14 cellular contexts compared by ENCODE assay signal in the genomic region with DNA sequence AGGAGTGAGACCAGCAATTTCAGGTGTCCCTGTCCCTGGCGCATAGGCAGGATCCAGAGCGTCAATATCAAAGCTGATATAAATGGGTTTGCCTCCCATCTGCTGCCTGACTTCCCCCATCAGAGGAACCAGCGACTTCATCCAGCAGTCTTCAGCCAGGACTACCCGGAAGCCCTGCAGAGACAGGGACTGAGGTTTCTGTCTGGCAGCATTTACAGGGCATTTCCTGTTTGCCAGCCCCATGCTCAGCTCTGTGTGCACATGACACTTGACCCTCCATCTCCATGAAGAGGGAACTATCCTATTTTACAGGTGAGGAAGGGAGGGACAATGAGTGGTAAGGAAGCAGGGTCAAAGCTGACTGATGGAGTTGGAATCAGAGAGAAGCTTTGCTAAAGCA. TPM values are rescaled to one million over a fixed set of nuclear protein-coding genes. Genes with fewer than 3 reads are reported as not detected.
DNase-seq lines count a peak whose midpoint lies in the region; ATAC-seq and TF ChIP-seq lines count a peak whose summit lies in the region.
"Had no signal": no experiment of that assay in that cellular context is flagged by ENCODE, and none has a peak within 500 bp of the region (broad histone marks: within the 10 kb centered on the region; RNA-seq: fewer than 3 reads in every experiment).

No MANE protein-coding gene starts in this region.

- H3K36me3 Mint-ChIP-seq in activated T-cell treated with anti-CD3 and anti-CD28 coated beads, Interleukin-2, amount 50 U/mL, for 72 hours (ENCODE audit: insufficient read depth in 2 of 2) = no peaks in the 10 kb centered on the region
- H3K36me3 Mint-ChIP-seq in activated naive CD8-positive, alpha-beta T cell treated with anti-CD3 and anti-CD28 coated beads, Interleukin-2, amount 10 ng/mL, durations not matched to agents 7 days and 5 days = peaks cover 17% of the 10 kb centered on the region

- ATAC-seq in activated T-cell treated with anti-CD3 and anti-CD28 coated beads, Interleukin-2, amount 50 U/mL, for 72 hours (replicated peaks in 1 of 2) = peak in 1 of 2 donors; percentile 29
- peak; percentile 38 for ATAC-seq in activated naive CD8-positive, alpha-beta T cell treated with anti-CD3 and anti-CD28 coated beads, Interleukin-2, amount 10 ng/mL, durations not matched to agents 7 days and 5 days (ENCODE audit: low read depth)
- peak; percentile 29 for ATAC-seq in stimulated activated naive CD8-positive, alpha-beta T cell treated with anti-CD3 and anti-CD28 coated beads, Interleukin-15, amount 100 ng/mL, for 72 hours
- ATAC-seq in GM21526 (IDR thresholded peaks at IDR 0.05; ENCODE audit: low FRiP score, unreplicated experiment) = no peak
- ATAC-seq: left ventricle myocardium superior had no signal

- peaks cover 43% of the 10 kb centered on the region for H3K4me1 Mint-ChIP-seq in activated T-cell treated with anti-CD3 and anti-CD28 coated beads, Interleukin-2, amount 50 U/mL, for 72 hours (ENCODE audit: low read depth)
- H3K4me1 Mint-ChIP-seq in activated naive CD8-positive, alpha-beta T cell treated with anti-CD3 and anti-CD28 coated beads, Interleukin-2, amount 10 ng/mL, durations not matched to agents 7 days and 5 days = peaks cover 27% of the 10 kb centered on the region
- peaks cover 39% of the 10 kb centered on the region for H3K4me1 Mint-ChIP-seq in stimulated activated naive CD8-positive, alpha-beta T cell treated with anti-CD3 and anti-CD28 coated beads, Interleukin-15, amount 100 ng/mL, for 72 hours

- H3K27me3 Mint-ChIP-seq in activated T-cell treated with anti-CD3 and anti-CD28 coated beads, Interleukin-2, amount 50 U/mL, for 72 hours (ENCODE audit: low read depth) = no peaks in the 10 kb centered on the region
- no peaks in the 10 kb centered on the region for H3K27me3 Mint-ChIP-seq in activated naive CD8-positive, alpha-beta T cell treated with anti-CD3 and anti-CD28 coated beads, Interleukin-2, amount 10 ng/mL, durations not matched to agents 7 days and 5 days
- H3K27me3 Mint-ChIP-seq in stimulated activated naive CD8-positive, alpha-beta T cell treated with anti-CD3 and anti-CD28 coated beads, Interleukin-15, amount 100 ng/mL, for 72 hours = no peaks in the 10 kb centered on the region

- WGBS in esophagus muscularis mucosa = 77% methylated on average over 4 of the region's 4 CpGs

- TF ChIP-seq EP300 in esophagus muscularis mucosa (IDR thresholded peaks at IDR 0.05) = no peak

- peak overlapping the region; percentile 98 for H3K27ac Mint-ChIP-seq in activated T-cell treated with anti-CD3 and anti-CD28 coated beads, Interleukin-2, amount 50 U/mL, for 72 hours
- H3K27ac Mint-ChIP-seq in activated naive CD8-positive, alpha-beta T cell treated with anti-CD3 and anti-CD28 coated beads, Interleukin-2, amount 10 ng/mL, durations not matched to agents 7 days and 5 days = peak overlapping the region; percentile 98
- peak overlapping the region in 1 of 2 donors; percentile 61 for H3K27ac Mint-ChIP-seq in stimulated activated naive CD8-positive, alpha-beta T cell treated with anti-CD3 and anti-CD28 coated beads, Interleukin-15, amount 100 ng/mL, for 72 hours

- no peaks in the 10 kb centered on the region for H3K9me3 ChIP-seq in esophagus muscularis mucosa
- H3K9me3 ChIP-seq: right atrium auricular region had no signal

- POLR2A ChIA-PET in activated naive CD8-positive, alpha-beta T cell treated with anti-CD3 and anti-CD28 coated beads, Interleukin-2, amount 10 ng/mL, durations not matched to agents 7 days and 5 days (lab: Charles Lee) = interaction anchor here (0.6 to 3.0 kb wide), 4 partner anchors 41 to 244 kb away, joined by 4 to 13 read pairs (median 8); partner anchors contain the start of gene DNAJC16

- no peaks in the 10 kb centered on the region for H3K27me3 ChIP-seq in esophagus muscularis mucosa
- H3K27me3 ChIP-seq: right atrium auricular region had no signal

- peaks cover 0 to 6% (median 3%) of the 10 kb centered on the region in 4 donors for H3K4me1 ChIP-seq in esophagus muscularis mucosa

- no peak for DNase-seq in activated T-cell treated with anti-CD3 and anti-CD28 coated beads, Interleukin-2, amount 50 U/mL, for 72 hours
- no peak for DNase-seq in activated T-cell treated with anti-CD3 and anti-CD28 coated beads, Interleukin-2, amount 50 U/mL, for 1 hour
- DNase-seq in NCI-H2196 treated with DMSO at 0.1 percent for 48 hours (lab: John Stamatoyannopoulos, UW; ENCODE audit: unreplicated experiment) (peak; percentile 42), medulla oblongata (ENCODE audit: extremely low spot score) (no peak), esophagus muscularis mucosa (ENCODE audit: extremely low spot score) (no peak)
- DNase-seq in activated naive CD8-positive, alpha-beta T cell treated with anti-CD3 and anti-CD28 coated beads, Interleukin-2, amount 10 ng/mL, durations not matched to agents 7 days and 5 days = peak; percentile 33
- no peak for DNase-seq in stimulated activated naive CD8-positive, alpha-beta T cell treated with anti-CD3 and anti-CD28 coated beads, Interleukin-15, amount 100 ng/mL, for 72 hours
- DNase-seq: activated T-cell treated with anti-CD3 and anti-CD28 coated beads, Interleukin-2, amount 50 U/mL, for 48 hours; GM23248; left ventricle myocardium superior; NCI-H226 had no signal

- H3K9me3 Mint-ChIP-seq in activated T-cell treated with anti-CD3 and anti-CD28 coated beads, Interleukin-2, amount 50 U/mL, for 72 hours = no peaks in the 10 kb centered on the region
- no peaks in the 10 kb centered on the region for H3K9me3 Mint-ChIP-seq in activated naive CD8-positive, alpha-beta T cell treated with anti-CD3 and anti-CD28 coated beads, Interleukin-2, amount 10 ng/mL, durations not matched to agents 7 days and 5 days
- H3K9me3 Mint-ChIP-seq in stimulated activated naive CD8-positive, alpha-beta T cell treated with anti-CD3 and anti-CD28 coated beads, Interleukin-15, amount 100 ng/mL, for 72 hours = no peaks in the 10 kb centered on the region
- H3K9me3 Mint-ChIP-seq: nephron had no signal

- no peak overlapping the region for H3K4me3 ChIP-seq in esophagus muscularis mucosa
- H3K4me3 ChIP-seq: GM23248, right atrium auricular region had no signal

- no peak for TF ChIP-seq CTCF in esophagus muscularis mucosa (IDR thresholded peaks at IDR 0.05)

- intact Hi-C loops in esophagus muscularis mucosa (cut with DNase I) = no loop called here

- no peak for TF ChIP-seq POLR2A in esophagus muscularis mucosa (IDR thresholded peaks at IDR 0.05; ENCODE audit: low read depth)

- H3K27ac ChIP-seq in esophagus muscularis mucosa (replicated peaks in 1 of 4) = no peak overlapping the region
- H3K27ac ChIP-seq: GM23248, right atrium auricular region had no signal

- peak overlapping the region; percentile 67 to 81 for H3K4me3 Mint-ChIP-seq in activated T-cell treated with anti-CD3 and anti-CD28 coated beads, Interleukin-2, amount 50 U/mL, for 72 hours
- peak overlapping the region; percentile 64 for H3K4me3 Mint-ChIP-seq in activated naive CD8-positive, alpha-beta T cell treated with anti-CD3 and anti-CD28 coated beads, Interleukin-2, amount 10 ng/mL, durations not matched to agents 7 days and 5 days
- H3K4me3 Mint-ChIP-seq in stimulated activated naive CD8-positive, alpha-beta T cell treated with anti-CD3 and anti-CD28 coated beads, Interleukin-15, amount 100 ng/mL, for 72 hours = peak overlapping the region; percentile 63 to 67
- H3K4me3 Mint-ChIP-seq: nephron had no signal

- H3K36me3 ChIP-seq in esophagus muscularis mucosa = peaks cover 0 to 12% (median 2%) of the 10 kb centered on the region in 4 donors
- H3K36me3 ChIP-seq: right atrium auricular region had no signal

RNA-seq across cellular contexts. Expression of gene AGMAT, which starts 7.2 kb away (rescaled TPM):
- total RNA-seq in activated T-cell treated with anti-CD3 and anti-CD28 coated beads, Interleukin-2, amount 50 U/mL, for 72 hours = 1 to 10 TPM; 7.8 to 8.5 TPM
- 1 to 10 TPM; 7.6 to 8.0 TPM for total RNA-seq in activated naive CD8-positive, alpha-beta T cell treated with anti-CD3 and anti-CD28 coated beads, Interleukin-2, amount 10 ng/mL, durations not matched to agents 7 days and 5 days
- not detected for total RNA-seq in esophagus muscularis mucosa
- total RNA-seq: left ventricle myocardium superior, right atrium auricular region had no signal

RNA-seq across cellular contexts. Expression of gene DDI2, which starts 39.6 kb away (rescaled TPM):
- 10 to 100 TPM; 30.6 to 34.3 TPM for total RNA-seq in activated T-cell treated with anti-CD3 and anti-CD28 coated beads, Interleukin-2, amount 50 U/mL, for 72 hours
- 10 to 100 TPM; 31.6 to 33.3 TPM for total RNA-seq in activated naive CD8-positive, alpha-beta T cell treated with anti-CD3 and anti-CD28 coated beads, Interleukin-2, amount 10 ng/mL, durations not matched to agents 7 days and 5 days
- 10 to 100 TPM; 14.4 to 24.9 (median 17.2) TPM for total RNA-seq in esophagus muscularis mucosa

RNA-seq across cellular contexts. Expression of gene DNAJC16, which starts 51.0 kb away (rescaled TPM):
- 10 to 100 TPM; 14.3 to 17.5 TPM for total RNA-seq in activated T-cell treated with anti-CD3 and anti-CD28 coated beads, Interleukin-2, amount 50 U/mL, for 72 hours
- total RNA-seq in activated naive CD8-positive, alpha-beta T cell treated with anti-CD3 and anti-CD28 coated beads, Interleukin-2, amount 10 ng/mL, durations not matched to agents 7 days and 5 days = 10 to 100 TPM; 15.7 to 18.9 TPM
- total RNA-seq in esophagus muscularis mucosa = 10 to 100 TPM; 12.0 to 13.0 (median 12.4) TPM

RNA-seq across cellular contexts. Expression of gene CASP9, which starts 53.7 kb away (rescaled TPM):
- total RNA-seq in activated T-cell treated with anti-CD3 and anti-CD28 coated beads, Interleukin-2, amount 50 U/mL, for 72 hours = 10 to 100 TPM; 13.4 to 16.3 TPM
- 10 to 100 TPM in 1 of 2 experiments, 1 to 10 TPM in 1; 9.6 to 13.7 TPM for total RNA-seq in activated naive CD8-positive, alpha-beta T cell treated with anti-CD3 and anti-CD28 coated beads, Interleukin-2, amount 10 ng/mL, durations not matched to agents 7 days and 5 days
- total RNA-seq in esophagus muscularis mucosa = 10 to 100 TPM in 3 of 4 donors, 1 to 10 TPM in 1; 9.1 to 12.6 (median 11.0) TPM

Comparison
In these comparisons a context has a peak if more than half of its experiments do, and no peak if none do; other contexts are left out.
1. DNase-seq: peak in NCI-H2196 treated with DMSO at 0.1 percent for 48 hours (single experiment) and activated naive CD8-positive, alpha-beta T cell treated with anti-CD3 and anti-CD28 coated beads, Interleukin-2, amount 10 ng/mL, durations not matched to agents 7 days and 5 days (single experiment); none in activated T-cell treated with anti-CD3 and anti-CD28 coated beads, Interleukin-2, amount 50 U/mL, for 72 hours (0 of 2), activated T-cell treated with anti-CD3 and anti-CD28 coated beads, Interleukin-2, amount 50 U/mL, for 1 hour (single experiment), stimulated activated naive CD8-positive, alpha-beta T cell treated with anti-CD3 and anti-CD28 coated beads, Interleukin-15, amount 100 ng/mL, for 72 hours (0 of 2), medulla oblongata (single experiment) and esophagus muscularis mucosa (single experiment).
2. RNA of gene AGMAT, which starts 7.2 kb away (total RNA-seq): 7.8 to 8.5 TPM in activated T-cell treated with anti-CD3 and anti-CD28 coated beads, Interleukin-2, amount 50 U/mL, for 72 hours and 7.6 to 8.0 TPM in activated naive CD8-positive, alpha-beta T cell treated with anti-CD3 and anti-CD28 coated beads, Interleukin-2, amount 10 ng/mL, durations not matched to agents 7 days and 5 days; not detected in esophagus muscularis mucosa; every median in the first group is over 4 times any median in the second.
3. Peak in every context shown above with its lines, with median percentiles within 50 percentile points of each other: H3K4me3 Mint-ChIP-seq.